9 cellular contexts compared by ENCODE assay signal in the genomic region with DNA sequence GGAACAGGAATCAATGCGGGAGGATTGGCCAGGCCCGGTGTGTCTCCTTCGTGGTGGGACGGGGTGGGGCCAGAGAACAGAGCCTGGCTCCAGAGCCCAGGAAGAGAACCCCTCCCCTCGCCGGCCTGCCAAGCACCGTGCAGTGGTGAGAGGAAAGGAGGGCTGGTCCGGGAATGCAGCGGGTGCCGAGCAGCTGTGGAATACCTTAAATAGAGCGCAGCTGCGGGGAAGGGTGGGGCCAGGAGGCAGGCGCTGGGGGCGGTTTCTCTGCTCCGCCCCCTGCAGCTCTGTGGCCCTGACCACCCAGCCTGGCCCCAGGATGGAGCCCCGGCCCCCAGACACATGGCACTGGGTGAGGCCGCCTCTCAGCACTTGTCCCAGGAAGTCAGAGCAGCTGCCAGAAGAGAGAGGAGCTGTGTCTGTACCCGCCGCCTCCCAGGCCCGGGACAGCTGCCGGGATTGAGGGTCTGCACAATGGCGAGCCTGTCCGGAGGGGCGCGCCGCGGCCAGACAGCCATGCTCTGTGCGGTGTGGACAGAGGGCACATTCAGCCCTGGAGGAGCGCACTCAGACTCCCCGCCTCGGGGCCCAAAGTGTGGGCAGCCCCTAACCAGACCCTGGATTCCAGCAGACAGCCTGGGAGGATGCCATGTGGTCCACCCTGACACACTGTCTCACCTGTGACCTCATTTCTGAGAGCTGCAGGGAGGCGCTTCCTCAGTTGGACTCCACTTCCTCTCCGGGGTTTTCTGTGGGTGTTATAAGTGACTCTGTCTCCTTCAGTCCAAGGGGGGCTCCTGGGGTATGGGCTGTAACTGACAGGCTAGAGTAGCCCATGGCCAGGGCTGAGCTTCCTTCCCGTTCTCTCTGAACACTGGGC.
DNase-seq lines count a peak whose midpoint lies in the region; ATAC-seq and FAIRE-seq lines count a peak whose summit lies in the region.
"Had no signal": no experiment of that assay in that cellular context is flagged by ENCODE, and none has a peak within 500 bp of the region (broad histone marks: within the 10 kb centered on the region; RNA-seq: fewer than 3 reads in every experiment).

No MANE protein-coding gene starts in this region.

- DNase-seq in Right ventricle myocardium inferior (ENCODE audit: missing footprints) (peak; percentile 86), cardiac septum (ENCODE audit: low spot score) (no peak), ecto neural progenitor cell (ENCODE audit: low spot score) (peak; percentile 80), HTR-8/SVneo (ENCODE audit: insufficient read length, low spot score) (no peak)
- DNase-seq in effector CD4-positive, alpha-beta T cell = no peak

- FAIRE-seq in HTR-8/SVneo (lab: Jason Lieb, UNC) = no peak
- FAIRE-seq: endometrium had no signal

- ATAC-seq in Right ventricle myocardium inferior (peak; percentile 87), HG03378 (IDR thresholded peaks at IDR 0.05; ENCODE audit: unreplicated experiment) (no peak), GM21786 (IDR thresholded peaks at IDR 0.05; ENCODE audit: unreplicated experiment) (no peak)

- intact Hi-C loops in Right ventricle myocardium inferior (cut with DNase I) = no loop called here
- intact Hi-C loops in cardiac septum (cut with DNase I) = loop anchor here (2.0 to 5.0 kb wide), 2 partner anchors 17 to 83 kb away; no protein-coding TSS in a partner anchor

- H3K27ac ChIP-seq in muscle layer of duodenum (ENCODE audit: low read length) = peak overlapping the region; percentile 92

- H3K4me1 ChIP-seq in muscle layer of duodenum (ENCODE audit: control insufficient read depth in 1 of 2, insufficient read depth in 2 of 2, low read length in 2 of 2) = peaks cover 6 to 59% of the 10 kb centered on the region in 2 donors

- H3K36me3 ChIP-seq in muscle layer of duodenum (ENCODE audit: control insufficient read depth in 1 of 2, insufficient read depth in 2 of 2, low read length in 2 of 2) = no peaks in the 10 kb centered on the region

- no peaks in the 10 kb centered on the region for H3K9me3 ChIP-seq in muscle layer of duodenum (ENCODE audit: control insufficient read depth in 1 of 2, low read length in 2 of 2)

- H3K4me3 ChIP-seq in muscle layer of duodenum (ENCODE audit: low read depth in 1 of 2, low read length in 2 of 2) = peak overlapping the region; percentile 7 to 35

- H3K27me3 ChIP-seq in muscle layer of duodenum (ENCODE audit: low read depth, low read length) = no peaks in the 10 kb centered on the region

Comparison
In these comparisons a context has a peak if more than half of its experiments do, and no peak if none do; other contexts are left out.
1. DNase-seq: peak in Right ventricle myocardium inferior (single experiment) and ecto neural progenitor cell (single experiment); none in cardiac septum (single experiment), effector CD4-positive, alpha-beta T cell (single experiment) and HTR-8/SVneo (single experiment).